In genomic region chr18:55321268-55322175, GRCh38 we compare ENCODE assay signal across 8 cellular contexts.
DNase-seq lines count a peak whose midpoint lies in the region; ATAC-seq, FAIRE-seq and TF ChIP-seq lines count a peak whose summit lies in the region.

No MANE protein-coding gene starts in this region.

- H3K27ac ChIP-seq in HUES48 (ENCODE audit: low read depth, low read length) (peak overlapping the region; percentile 86), RWPE2 (ENCODE audit: poor library complexity, severe bottlenecking) (no peak overlapping the region), keratinocyte (ENCODE audit: control insufficient read depth, insufficient read depth, low read length) (peak overlapping the region; percentile 37), smooth muscle cell (ENCODE audit: low read depth) (peak overlapping the region; percentile 81)

- H3K9me3 ChIP-seq in HUES48 (ENCODE audit: control insufficient read depth, insufficient read depth, low read length) (no peaks in the 10 kb centered on the region), RWPE2 (ENCODE audit: severe bottlenecking) (no peaks in the 10 kb centered on the region), keratinocyte (ENCODE audit: control insufficient read depth, low read depth, low read length) (no peaks in the 10 kb centered on the region), smooth muscle cell (replicated peaks; ENCODE audit: low read depth) (no peaks in the 10 kb centered on the region)

- ATAC-seq in GM21526 (IDR thresholded peaks at IDR 0.05; ENCODE audit: low FRiP score, unreplicated experiment) (peak; percentile 62), RWPE2 (ENCODE audit: low read depth) (peak; percentile 89)

- H3K9ac ChIP-seq in HUES48 (ENCODE audit: low read depth, low read length) (no peak overlapping the region), keratinocyte (ENCODE audit: control insufficient read depth, extremely low read depth, insufficient read depth, low read length) (peak overlapping the region; percentile 73), smooth muscle cell (ENCODE audit: low read depth) (peak overlapping the region; percentile 70)

- peaks cover 11% of the 10 kb centered on the region for H3F3A ChIP-seq in smooth muscle cell (ENCODE audit: low read depth)

- H3K9me1 ChIP-seq in keratinocyte (ENCODE audit: control insufficient read depth, extremely low read depth, insufficient read depth, low read length), result no peaks in the 10 kb centered on the region

- dilution Hi-C loops in keratinocyte (cut with MboI; ENCODE audit: extremely low pct_ligation_motif_present, low sequenced_read_pairs), result no loop called here

- H4K20me1 ChIP-seq in keratinocyte (ENCODE audit: control insufficient read depth, extremely low read depth, insufficient read depth, low read length) (no peaks in the 10 kb centered on the region), smooth muscle cell (ENCODE audit: low read depth) (peaks cover 80% of the 10 kb centered on the region)

- TF ChIP-seq CTCF in RWPE2 (IDR thresholded peaks at IDR 0.05; ENCODE audit: poor library complexity, severe bottlenecking), result no peak
- no peak for TF ChIP-seq CTCF in keratinocyte (optimal IDR thresholded peaks at IDR 0.05 in 1 of 3, IDR thresholded peaks at IDR 0.05 in 1 of 3, conservative IDR thresholded peaks at IDR 0.05 in 1 of 3; ENCODE audit: extremely low read depth in 1 of 3, insufficient read depth in 2 of 3, low read length in 3 of 3)
- no peak for TF ChIP-seq CTCF in smooth muscle cell (IDR thresholded peaks at IDR 0.05; ENCODE audit: borderline replicate concordance, insufficient read depth, poor library complexity, severe bottlenecking)

- H3K4me1 ChIP-seq in HUES48 (ENCODE audit: control insufficient read depth, insufficient read depth, low read length) (peaks cover 53% of the 10 kb centered on the region), RWPE2 (ENCODE audit: insufficient read depth, poor library complexity, severe bottlenecking) (no peaks in the 10 kb centered on the region), keratinocyte (ENCODE audit: control insufficient read depth, extremely low read depth, insufficient read depth, low read length) (peaks cover 9% of the 10 kb centered on the region), smooth muscle cell (ENCODE audit: low read depth) (peaks cover 32% of the 10 kb centered on the region)

- H3K4me2 ChIP-seq in keratinocyte (ENCODE audit: control insufficient read depth, extremely low read depth, insufficient read depth, low read depth, low read length) (peak overlapping the region; percentile 89), smooth muscle cell (peak overlapping the region; percentile 90)

- H3K4me3 ChIP-seq in HUES48 (ENCODE audit: low read depth, low read length), result peak overlapping the region; percentile 81
- peak overlapping the region; percentile 21 for H3K4me3 ChIP-seq in RWPE2 (ENCODE audit: severe bottlenecking)
- peak overlapping the region; percentile 30 to 83 (median 78) for H3K4me3 ChIP-seq in keratinocyte (ENCODE audit: control insufficient read depth in 2 of 3, extremely low read depth in 1 of 3, insufficient read depth in 2 of 3, low read depth in 1 of 3, low read length in 3 of 3)
- peak overlapping the region; percentile 69 for H3K4me3 ChIP-seq in smooth muscle cell

- H3K79me2 ChIP-seq in keratinocyte (ENCODE audit: control insufficient read depth, insufficient read depth, low read length), result no peaks in the 10 kb centered on the region
- peaks cover 75% of the 10 kb centered on the region for H3K79me2 ChIP-seq in smooth muscle cell (ENCODE audit: low read depth)

- DNase-seq in GM03348 (ENCODE audit: low spot score) (peak; percentile 70), RWPE2 (ENCODE audit: low spot score) (peak; percentile 64), cerebellar cortex (ENCODE audit: low spot score) (peak; percentile 85), keratinocyte (ENCODE audit: low read depth, low spot score) (no peak), smooth muscle cell (lab: John Stamatoyannopoulos, UW; ENCODE audit: unreplicated experiment) (peak; percentile 30), NOMO-1 treated with DMSO at 0.1 percent for 48 hours (lab: John Stamatoyannopoulos, UW; ENCODE audit: unreplicated experiment) (no peak)

- H2AFZ ChIP-seq in keratinocyte (ENCODE audit: control insufficient read depth, low read length), result peak overlapping the region; percentile 91
- H2AFZ ChIP-seq in smooth muscle cell (ENCODE audit: low read depth), result no peak overlapping the region

- H3K36me3 ChIP-seq in HUES48 (ENCODE audit: control insufficient read depth, insufficient read depth, low read length), result no peaks in the 10 kb centered on the region
- H3K36me3 ChIP-seq in RWPE2 (ENCODE audit: low read depth), result no peaks in the 10 kb centered on the region
- no peaks in the 10 kb centered on the region for H3K36me3 ChIP-seq in keratinocyte (ENCODE audit: control insufficient read depth in 2 of 2, extremely low read depth in 1 of 2, insufficient read depth in 2 of 2, low read length in 2 of 2)
- no peaks in the 10 kb centered on the region for H3K36me3 ChIP-seq in smooth muscle cell (ENCODE audit: low read depth)

- H3K27me3 ChIP-seq in HUES48 (ENCODE audit: control insufficient read depth, insufficient read depth, low read length) (no peaks in the 10 kb centered on the region), RWPE2 (ENCODE audit: insufficient read depth, poor library complexity, severe bottlenecking) (peaks cover 42% of the 10 kb centered on the region), keratinocyte (ENCODE audit: control insufficient read depth, extremely low read depth, insufficient read depth, low read length) (no peaks in the 10 kb centered on the region), smooth muscle cell (ENCODE audit: low read depth) (no peaks in the 10 kb centered on the region)

- 6% methylated on average over 31 of the region's 31 CpGs for WGBS in smooth muscle cell (ENCODE audit: low lambda C conversion rate)

- peak; percentile 93 for FAIRE-seq in keratinocyte (lab: Jason Lieb, UNC)

Comparison
In these comparisons a context has a peak if more than half of its experiments do, and no peak if none do; other contexts are left out.
1. DNase-seq: peak in GM03348 (single experiment), RWPE2 (single experiment), cerebellar cortex (single experiment) and smooth muscle cell (single experiment); none in keratinocyte (single experiment) and NOMO-1 treated with DMSO at 0.1 percent for 48 hours (single experiment).
2. H3K4me3 ChIP-seq: peak in every context shown above with its lines; median percentile 81 in HUES48; 78 in keratinocyte; 69 in smooth muscle cell; 21 in RWPE2.